In the genomic region with DNA sequence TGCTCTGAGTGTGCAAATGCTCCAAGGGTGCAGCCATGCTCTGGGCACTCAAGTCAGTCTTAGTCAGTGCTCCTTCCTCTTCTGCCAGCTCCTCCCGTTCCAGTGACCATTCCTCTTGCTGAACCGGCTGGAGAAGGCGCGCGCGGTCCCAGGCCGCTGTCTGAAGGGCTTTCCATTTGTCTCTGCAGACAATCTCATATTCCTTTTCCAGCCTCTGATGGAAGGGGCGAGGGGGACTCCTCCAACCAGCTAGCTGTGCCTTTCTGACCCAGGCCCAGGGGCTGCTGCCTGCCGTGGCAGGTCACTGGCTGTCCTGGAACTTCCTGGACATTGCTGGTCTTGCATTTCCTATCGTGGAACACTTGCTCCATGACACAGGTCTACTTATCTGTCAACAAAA, we compare ENCODE assay signal across 27 cellular contexts.
"Had no signal": no experiment of that assay in that cellular context is flagged by ENCODE, and none has a peak within 500 bp of the region (broad histone marks: within the 10 kb centered on the region; RNA-seq: fewer than 3 reads in every experiment).

No MANE protein-coding gene starts in this region.

- H3K27me3 ChIP-seq: gastrocnemius medialis, ovary, right atrium auricular region, sigmoid colon, tibial nerve, upper lobe of left lung, uterus had no signal

- H3K4me3 ChIP-seq: dorsolateral prefrontal cortex, gastrocnemius medialis, lower lobe of right lung, ovary, prostate gland, right atrium auricular region, sigmoid colon, thoracic aorta, tibial nerve, upper lobe of left lung, uterus had no signal

- FAIRE-seq: colon, endothelial cell of umbilical vein had no signal

- H3K27ac ChIP-seq: dorsolateral prefrontal cortex, gastrocnemius medialis, lower lobe of right lung, ovary, prostate gland, right atrium auricular region, sigmoid colon, thoracic aorta, tibial nerve, upper lobe of left lung, uterus had no signal

- H3K36me3 ChIP-seq: gastrocnemius medialis, lower lobe of right lung, ovary, prostate gland, right atrium auricular region, sigmoid colon, thoracic aorta, tibial nerve, upper lobe of left lung, uterus had no signal

- H3K4me1 ChIP-seq: gastrocnemius medialis, lower lobe of right lung, right atrium auricular region, sigmoid colon, tibial nerve, upper lobe of left lung, uterus had no signal

- H3K9me3 ChIP-seq: gastrocnemius medialis, lower lobe of right lung, ovary, prostate gland, right atrium auricular region, sigmoid colon, thoracic aorta, tibial nerve, upper lobe of left lung, uterus had no signal

- ATAC-seq: gastrocnemius medialis; left ventricle myocardium superior; lower lobe of right lung; naive thymus-derived CD8-positive, alpha-beta T cell; stimulated activated effector memory CD8-positive, alpha-beta T cell treated with anti-CD3 and anti-CD28 coated beads, Interleukin-12 subunit alpha, Interleukin-12 subunit beta, amount 100 ng/mL, for 72 hours had no signal

- DNase-seq: caudate nucleus; cerebellar nuclear complex; effector CD8-positive, alpha-beta T cell; foreskin fibroblast; gastrocnemius medialis; head of caudate nucleus; left ventricle myocardium superior; lower lobe of right lung; naive thymus-derived CD8-positive, alpha-beta T cell; nephron progenitor cell; occipital lobe; ovary; sigmoid colon; stimulated activated CD4-positive, alpha-beta T cell treated with anti-CD3 and anti-CD28 coated beads, Interleukin-2, amount 100 ng/mL, for 24 hours; stimulated activated CD4-positive, alpha-beta T cell treated with anti-CD3 and anti-CD28 coated beads, Interleukin-4, amount 100 ng/mL, for 24 hours; stimulated activated naive CD4-positive, alpha-beta T cell treated with Interleukin-2 at 50 U/mL for 16 hours; substantia nigra; upper lobe of left lung; uterus had no signal
